In the genomic region with DNA sequence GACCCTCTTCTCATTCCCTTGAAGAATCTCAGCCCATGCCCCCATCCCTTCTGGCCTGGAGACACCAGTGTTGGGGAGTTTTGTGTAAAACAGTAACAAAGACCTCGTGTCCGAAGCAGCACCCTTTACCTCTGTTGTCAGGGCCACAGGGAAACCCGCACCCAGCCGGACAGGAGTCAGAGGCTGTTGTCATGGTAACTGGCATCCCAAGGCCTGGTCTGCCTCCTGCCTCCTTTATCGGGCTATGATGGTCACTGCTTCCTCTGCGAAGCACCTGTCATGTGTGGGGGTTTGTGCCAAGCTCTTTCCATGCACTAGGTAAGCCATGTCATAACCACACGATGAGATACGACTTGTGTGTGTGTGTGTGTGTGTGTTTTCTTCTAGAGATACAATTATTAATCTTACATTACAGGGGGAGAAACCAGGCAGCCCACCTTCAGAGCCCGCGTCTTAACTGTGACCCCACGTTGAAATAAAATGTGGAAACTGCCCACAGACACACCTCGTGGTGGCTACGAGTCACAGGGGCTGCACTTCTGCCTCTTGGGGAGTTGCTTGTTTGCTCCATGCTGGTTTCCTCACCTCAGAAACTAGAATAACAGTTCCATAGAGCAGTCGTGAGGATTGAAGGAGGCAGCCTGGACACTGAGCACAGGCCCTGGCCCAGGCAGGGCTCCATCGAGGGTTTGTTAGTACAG, we compare ENCODE assay signal across 10 cellular contexts. TPM values are rescaled to one million over a fixed set of nuclear protein-coding genes. Genes with fewer than 3 reads are reported as not detected.
DNase-seq lines count a peak whose midpoint lies in the region; ATAC-seq and TF ChIP-seq lines count a peak whose summit lies in the region.
"Had no signal": no experiment of that assay in that cellular context is flagged by ENCODE, and none has a peak within 500 bp of the region (broad histone marks: within the 10 kb centered on the region; RNA-seq: fewer than 3 reads in every experiment).

No MANE protein-coding gene starts in this region.

- H3K4me3 ChIP-seq in heart right ventricle: no peak overlapping the region
- H3K4me3 ChIP-seq in right lobe of liver: no peak overlapping the region
- H3K4me3 ChIP-seq in upper lobe of right lung: no peak overlapping the region

- TF ChIP-seq CTCF in heart right ventricle (IDR thresholded peaks at IDR 0.05): no peak
- no peak for TF ChIP-seq CTCF in VCaP (conservative IDR thresholded peaks at IDR 0.05)
- no peak for TF ChIP-seq CTCF in right lobe of liver (IDR thresholded peaks at IDR 0.05)
- TF ChIP-seq CTCF in upper lobe of right lung (IDR thresholded peaks at IDR 0.05): no peak

- H3K27me3 ChIP-seq in heart right ventricle: no peaks in the 10 kb centered on the region
- H3K27me3 ChIP-seq in right lobe of liver: no peaks in the 10 kb centered on the region
- H3K27me3 ChIP-seq in upper lobe of right lung: no peaks in the 10 kb centered on the region

- H3K36me3 ChIP-seq in heart right ventricle (no peaks in the 10 kb centered on the region), right lobe of liver (no peaks in the 10 kb centered on the region), upper lobe of right lung (no peaks in the 10 kb centered on the region)

- TF ChIP-seq POLR2A in right lobe of liver (IDR thresholded peaks at IDR 0.05): no peak

- no peak for DNase-seq in heart right ventricle
- no peak for DNase-seq in left cardiac atrium
- DNase-seq in right lobe of liver: no peak
- no peak for DNase-seq in upper lobe of right lung
- no peak for DNase-seq in pons (ENCODE audit: low spot score)
- DNase-seq in SKM-1 treated with dmso at 0.1 percent for 144 hours (lab: John Stamatoyannopoulos, UW; ENCODE audit: unreplicated experiment): no peak
- DNase-seq: foreskin melanocyte had no signal

- ATAC-seq in heart right ventricle (no peak), left cardiac atrium (no peak), right lobe of liver (no peak), upper lobe of right lung (peak; percentile 0), GM21381 (IDR thresholded peaks at IDR 0.05; ENCODE audit: unreplicated experiment) (no peak)

- 67 to 68% methylated on average over 15 of the region's 15 CpGs for WGBS in heart right ventricle, 2 donors
- 82% methylated on average over 9 of the region's 15 CpGs for WGBS in right lobe of liver (ENCODE audit: insufficient coverage, low coverage, low lambda C conversion rate, missing lambda C conversion rate)

- no peaks in the 10 kb centered on the region for H3K9me3 ChIP-seq in heart right ventricle
- H3K9me3 ChIP-seq in right lobe of liver: no peaks in the 10 kb centered on the region
- H3K9me3 ChIP-seq in upper lobe of right lung: no peaks in the 10 kb centered on the region

- H3K27ac ChIP-seq in heart right ventricle (peak overlapping the region in 9 of 10 donors; percentile 30 to 95 (median 83)), VCaP (peak overlapping the region; percentile 25; the same call in 1 of the 2 replicates), right lobe of liver (peak overlapping the region in 2 of 3 donors; percentile 40 to 54), upper lobe of right lung (peak overlapping the region; percentile 80)

- intact Hi-C loops in heart right ventricle (cut with DNase I) (loop anchor here in 1 of 10 donors (2.0 kb wide), 1 partner anchor 112 kb away; no protein-coding TSS in a partner anchor), left cardiac atrium (cut with DNase I) (no loop called here), right lobe of liver (cut with DNase I) (loop anchor here (5.0 to 10.0 kb wide), 2 partner anchors 121 to 148 kb away; no protein-coding TSS in a partner anchor), upper lobe of right lung (cut with DNase I) (loop anchor here (10.0 kb wide), 1 partner anchor 128 kb away; no protein-coding TSS in a partner anchor)

- H3K4me1 ChIP-seq in heart right ventricle (peaks cover 0 to 45% (median 20%) of the 10 kb centered on the region in 9 donors), right lobe of liver (peaks cover 0 to 23% (median 0%) of the 10 kb centered on the region in 4 donors), upper lobe of right lung (peaks cover 21% of the 10 kb centered on the region)

RNA-seq across cellular contexts. Expression of a gene that starts 18.0 kb away (rescaled TPM):
- total RNA-seq in heart right ventricle: 1 to 10 TPM in 1 of 10 donors, under 1 TPM in 1, not detected in 8; 0.77 to 1.3 TPM
- polyA plus RNA-seq in heart right ventricle: under 1 TPM in 1 of 2 donors, not detected in 1; 0.19 TPM
- total RNA-seq in left cardiac atrium: not detected
- 1 to 10 TPM in 3 of 6 experiments, under 1 TPM in 3; 0.18 to 5.8 (median 0.80) TPM for total RNA-seq in right lobe of liver
- total RNA-seq in upper lobe of right lung: not detected

RNA-seq across cellular contexts. Expression of a gene that starts 23.1 kb away (rescaled TPM):
- total RNA-seq in heart right ventricle (under 1 TPM in 3 of 10 donors, not detected in 7; 0.29 to 0.53 (median 0.52) TPM), left cardiac atrium (under 1 TPM; 0.32 to 0.50 TPM), right lobe of liver (100 to 1,000 TPM in 2 of 6 experiments, 10 to 100 TPM in 4; 23.1 to 129 (median 64.0) TPM), upper lobe of right lung (not detected)
- polyA plus RNA-seq in heart right ventricle: 1 to 10 TPM in 1 of 2 donors, under 1 TPM in 1; 0.23 to 1.0 TPM
- total RNA-seq: posterior vena cava had no signal

Comparison
In these comparisons a context has a peak if more than half of its experiments do, and no peak if none do; other contexts are left out.
1. H3K27ac ChIP-seq: peak in every context shown above with its lines; median percentile 83 in heart right ventricle; 80 in upper lobe of right lung; 47 in right lobe of liver; 25 in VCaP.
2. RNA of a gene that starts 23.1 kb away (total RNA-seq): 23.1 to 129 TPM in right lobe of liver; 0.32 to 0.50 TPM in left cardiac atrium, not detected in upper lobe of right lung (single experiment) and 0.29 to 0.53 TPM in heart right ventricle; every median in the first group is over 10 times any median in the second.
3. intact Hi-C loops: an anchor here in right lobe of liver (5.0 to 10.0 kb wide) and upper lobe of right lung (10.0 kb wide); none called in left cardiac atrium.